Comparison of ENCODE assay signal across 27 cellular contexts in the genomic region with DNA sequence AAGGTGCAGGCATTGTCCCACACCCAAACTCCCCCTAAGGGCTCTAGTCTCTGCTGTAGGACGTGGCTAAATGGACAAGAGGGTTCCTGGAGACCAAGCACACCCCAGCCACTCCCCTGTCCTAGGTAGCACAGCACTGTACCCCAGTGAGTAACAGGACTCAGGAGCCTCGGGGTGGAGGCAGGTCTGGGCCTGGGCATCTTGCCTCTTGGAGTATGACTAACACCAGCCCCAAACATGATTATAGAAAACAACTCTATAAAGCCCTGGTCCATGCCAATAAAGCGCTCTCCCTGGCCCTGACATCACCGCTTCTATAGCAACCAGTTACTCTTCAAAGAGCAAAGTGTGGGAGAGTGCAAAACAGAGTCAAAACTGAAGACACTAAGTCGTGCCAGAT.
"Had no signal": no experiment of that assay in that cellular context is flagged by ENCODE, and none has a peak within 500 bp of the region (broad histone marks: within the 10 kb centered on the region; RNA-seq: fewer than 3 reads in every experiment).

No MANE protein-coding gene starts in this region.

- H3K36me3 ChIP-seq: cardiac muscle cell, pancreas, prostate gland, thoracic aorta had no signal

- H3K4me3 ChIP-seq: body of pancreas, cardiac muscle cell, coronary artery, dorsolateral prefrontal cortex, pancreas, prostate gland, skin epidermis, thoracic aorta had no signal

- DNase-seq: activated CD4-positive, alpha-beta T cell treated with anti-CD3 and anti-CD28 coated beads for 48 hours; activated CD4-positive, alpha-beta T cell treated with anti-CD3 and anti-CD28 coated beads, Interleukin-2, amount 50 U/mL, for 48 hours; activated CD8-positive, alpha-beta memory T cell treated with anti-CD3 and anti-CD28 coated beads for 24 hours; activated effector memory CD4-positive, alpha-beta T cell treated with Interleukin-2 at 50 U/mL for 16 hours; activated naive CD4-positive, alpha-beta T cell treated with Interleukin-2 at 50 U/mL for 16 hours; aorta; body of pancreas; dorsolateral prefrontal cortex; effector memory CD4-positive, alpha-beta T cell; erythroblast; hippocampal formation; left cardiac atrium; left ventricle myocardium superior; midbrain; naive thymus-derived CD4-positive, alpha-beta T cell; nucleus accumbens; pancreas; retina; stimulated activated CD4-positive, alpha-beta T cell treated with anti-CD3 and anti-CD28 coated beads, Interleukin-4, amount 100 ng/mL, for 24 hours; trophoblast cell had no signal

- H3K4me1 ChIP-seq: body of pancreas, pancreas, prostate gland had no signal

- ATAC-seq: body of pancreas; left cardiac atrium; left ventricle myocardium superior; naive thymus-derived CD4-positive, alpha-beta T cell; pancreas; sciatic nerve; stimulated activated effector memory CD8-positive, alpha-beta T cell treated with anti-CD3 and anti-CD28 coated beads, Interleukin-12 subunit alpha, Interleukin-12 subunit beta, amount 100 ng/mL, for 72 hours had no signal

- H3K27me3 ChIP-seq: body of pancreas, cardiac muscle cell, dorsolateral prefrontal cortex, pancreas had no signal

- H3K9me3 ChIP-seq: body of pancreas, pancreas, prostate gland, thoracic aorta had no signal

- H3K27ac ChIP-seq: body of pancreas, cardiac muscle cell, coronary artery, dorsolateral prefrontal cortex, pancreas, prostate gland, skin epidermis, thoracic aorta had no signal
